8 cellular contexts compared by ENCODE assay signal in genomic region chr1:185559684-185560310, GRCh38.
DNase-seq lines count a peak whose midpoint lies in the region; ATAC-seq and TF ChIP-seq lines count a peak whose summit lies in the region.

No MANE protein-coding gene starts in this region.

- no peak overlapping the region for H3K4me2 ChIP-seq in SK-N-SH

- ATAC-seq in GM21367 (IDR thresholded peaks at IDR 0.05; ENCODE audit: unreplicated experiment): peak; percentile 97
- peak; percentile 93 for ATAC-seq in HG03521 (IDR thresholded peaks at IDR 0.05; ENCODE audit: unreplicated experiment)

- H3K9me3 ChIP-seq in SK-N-SH: no peaks in the 10 kb centered on the region

- no peak overlapping the region for H2AFZ ChIP-seq in SK-N-SH (ENCODE audit: low read depth)

- POLR2A ChIA-PET in SK-N-SH (lab: Yijun Ruan, JAX): no interaction called here

- no peak overlapping the region for H3K9ac ChIP-seq in SK-N-SH

- H3K4me3 ChIP-seq in SK-N-SH (ENCODE audit: low read depth in 2 of 2, low read length in 1 of 2): no peak overlapping the region
- H3K4me3 ChIP-seq in brain microvascular endothelial cell (ENCODE audit: low read depth, low read length): no peak overlapping the region

- in situ Hi-C loops in brain microvascular endothelial cell (cut with HindIII; ENCODE audit: low pct_ligation_motif_present, low sequenced_read_pairs): no loop called here

- TF ChIP-seq RAD21 in SK-N-SH (IDR thresholded peaks at IDR 0.05; ENCODE audit: low read length): peak; percentile 50

- no peaks in the 10 kb centered on the region for H3F3A ChIP-seq in SK-N-SH (replicated peaks; ENCODE audit: insufficient read depth)

- peak; percentile 38 for TF ChIP-seq CTCF in SK-N-SH (IDR thresholded peaks at IDR 0.05)
- TF ChIP-seq CTCF in brain microvascular endothelial cell (IDR thresholded peaks at IDR 0.05; ENCODE audit: low read depth, low read length, missing control alignments): peak; percentile 82

- CTCF ChIA-PET in SK-N-SH (lab: Yijun Ruan, JAX): interaction anchor here (1.6 to 1.7 kb wide), 3 partner anchors 10 to 36 kb away, joined by 6 to 7 read pairs (median 6); no protein-coding TSS in a partner anchor

- peak; percentile 36 for DNase-seq in GDM1 (lab: John Stamatoyannopoulos, UW)
- DNase-seq in SK-N-SH: peak; percentile 18
- DNase-seq in brain microvascular endothelial cell: peak; percentile 63
- DNase-seq in left kidney (ENCODE audit: low read depth, low spot score): peak; percentile 52
- peak; percentile 41 for DNase-seq in stromal cell of bone marrow (ENCODE audit: low read depth)
- DNase-seq in NCI-H1436 (lab: John Stamatoyannopoulos, UW): no peak

- no peaks in the 10 kb centered on the region for H3K79me2 ChIP-seq in SK-N-SH (ENCODE audit: insufficient read depth)

- WGBS in SK-N-SH (ENCODE audit: low lambda C conversion rate): 48% methylated on average over 3 of the region's 3 CpGs

- H3K27me3 ChIP-seq in SK-N-SH (ENCODE audit: insufficient read depth): no peaks in the 10 kb centered on the region
- H3K27me3 ChIP-seq in brain microvascular endothelial cell (replicated peaks): no peaks in the 10 kb centered on the region

- H3K9me2 ChIP-seq in SK-N-SH: no peaks in the 10 kb centered on the region

- H3K27ac ChIP-seq in SK-N-SH (ENCODE audit: low read depth in 2 of 2, low read length in 1 of 2): no peak overlapping the region
- no peak overlapping the region for H3K27ac ChIP-seq in brain microvascular endothelial cell

- H3K4me1 ChIP-seq in SK-N-SH (ENCODE audit: control insufficient read depth in 1 of 2, insufficient read depth in 2 of 2, low read depth in 1 of 2, low read length in 1 of 2): peaks cover 0 to 11% of the 10 kb centered on the region in 2 experiments; a peak in 2 of 4 replicates

- H3K36me3 ChIP-seq in SK-N-SH (replicated peaks in 1 of 2; ENCODE audit: control insufficient read depth in 1 of 2, insufficient read depth in 2 of 2, low read length in 1 of 2): no peaks in the 10 kb centered on the region
- no peaks in the 10 kb centered on the region for H3K36me3 ChIP-seq in brain microvascular endothelial cell (replicated peaks)

- no peaks in the 10 kb centered on the region for H4K20me1 ChIP-seq in SK-N-SH (ENCODE audit: insufficient read depth)

- no peak for TF ChIP-seq EP300 in SK-N-SH (IDR thresholded peaks at IDR 0.05; ENCODE audit: borderline replicate concordance in 1 of 2, low read depth in 1 of 2, low read length in 1 of 2)

TF ChIP-seq in SK-N-SH, 30 proteins besides CTCF, POLR2A, EP300 and RAD21:
- peak; percentile 27; the same call in 1 of the 2 replicates for TF ChIP-seq SMC3 (IDR thresholded peaks at IDR 0.05; ENCODE audit: low read depth, low read length)
- TF ChIP-seq RFX5 (IDR thresholded peaks at IDR 0.05; ENCODE audit: low read length): no peak
- TF ChIP-seq ELF1 (IDR thresholded peaks at IDR 0.05): no peak
- no peak for TF ChIP-seq SIN3A (IDR thresholded peaks at IDR 0.05; ENCODE audit: borderline replicate concordance, low read depth, low read length)
- no peak for TF ChIP-seq RCOR1 (IDR thresholded peaks at IDR 0.05; ENCODE audit: low read length)
- no peak for TF ChIP-seq CHD2 (IDR thresholded peaks at IDR 0.05; ENCODE audit: low read length, partially characterized antibody)
- no peak for TF ChIP-seq MEF2A (IDR thresholded peaks at IDR 0.05; ENCODE audit: borderline replicate concordance, low read depth)
- TF ChIP-seq PBX3 (IDR thresholded peaks at IDR 0.05): no peak
TF ChIP-seq in SK-N-SH: peak in this region for 1.
